Comparison of ENCODE assay signal across 32 cellular contexts in the genomic region with DNA sequence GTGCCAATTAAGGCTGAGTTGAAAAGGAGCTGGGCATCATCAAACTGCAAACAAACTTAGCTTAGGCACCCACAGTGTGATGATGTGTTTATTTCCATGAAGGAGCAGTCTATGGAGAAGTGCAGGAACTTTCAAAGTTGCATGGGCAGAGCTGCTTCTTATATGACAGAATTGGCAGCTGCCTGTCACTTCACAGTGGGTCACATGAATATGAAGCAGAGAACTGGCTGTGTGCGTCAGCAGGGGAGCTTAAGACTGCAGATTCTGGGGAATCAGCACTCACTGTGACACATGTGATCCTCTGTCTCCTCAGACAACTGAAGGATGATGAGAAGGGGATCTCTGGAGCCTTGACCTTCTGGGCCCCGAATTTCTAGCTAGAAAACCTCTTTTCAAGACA. TPM values are rescaled to one million over a fixed set of nuclear protein-coding genes. Genes with fewer than 3 reads are reported as not detected.
"Had no signal": no experiment of that assay in that cellular context is flagged by ENCODE, and none has a peak within 500 bp of the region (broad histone marks: within the 10 kb centered on the region; RNA-seq: fewer than 3 reads in every experiment).

No MANE protein-coding gene starts in this region.

- H3K9me3 ChIP-seq: ascending aorta, breast epithelium, colonic mucosa, esophagus squamous epithelium had no signal

- DNase-seq: activated B cell treated with CpG ODN at 0.5 μM for 24 hours; activated CD4-positive, alpha-beta T cell treated with anti-CD3 and anti-CD28 coated beads for 48 hours; activated CD4-positive, alpha-beta T cell treated with anti-CD3 and anti-CD28 coated beads, Interleukin-2, amount 50 U/mL, for 1 hour; activated CD4-positive, alpha-beta T cell treated with anti-CD3 and anti-CD28 coated beads, Interleukin-2, amount 50 U/mL, for 48 hours; activated CD8-positive, alpha-beta memory T cell treated with anti-CD3 and anti-CD28 coated beads for 24 hours; activated CD8-positive, alpha-beta T cell treated with anti-CD3 and anti-CD28 coated beads for 36 hours; activated gamma-delta T cell; activated naive CD4-positive, alpha-beta T cell; activated naive CD4-positive, alpha-beta T cell treated with anti-CD3 and anti-CD28 coated beads, Interleukin-2, amount 10 ng/mL, durations not matched to agents 7 days and 5 days; activated naive CD8-positive, alpha-beta T cell treated with anti-CD3 and anti-CD28 coated beads, Interleukin-2, amount 10 ng/mL, durations not matched to agents 7 days and 5 days; activated T-cell treated with anti-CD3 and anti-CD28 coated beads, Interleukin-2, amount 50 U/mL, for 4 hours; central memory CD4-positive, alpha-beta T cell; cerebellar nuclear complex; colonic mucosa; effector CD8-positive, alpha-beta T cell; esophagus squamous epithelium; foreskin melanocyte; T-helper 1 cell; T-helper 17 cell; T1000; WERI-Rb-1 had no signal

- H3K27ac ChIP-seq: ascending aorta, breast epithelium, cardiac muscle cell, colonic mucosa, epithelial cell of prostate, esophagus squamous epithelium, WERI-Rb-1 had no signal

- H3K4me1 Mint-ChIP-seq: activated B cell treated with CpG ODN at 0.5 μM for 24 hours; activated naive CD4-positive, alpha-beta T cell treated with anti-CD3 and anti-CD28 coated beads, Interleukin-2, amount 10 ng/mL, durations not matched to agents 7 days and 5 days had no signal

- H3K4me1 ChIP-seq: ascending aorta, breast epithelium, colonic mucosa, esophagus squamous epithelium had no signal

- H3K4me3 Mint-ChIP-seq: activated B cell treated with CpG ODN at 0.5 μM for 24 hours; activated CD8-positive, alpha-beta T cell treated with anti-CD3 and anti-CD28 coated beads for 36 hours; activated naive CD4-positive, alpha-beta T cell treated with anti-CD3 and anti-CD28 coated beads, Interleukin-2, amount 10 ng/mL, durations not matched to agents 7 days and 5 days; activated naive CD8-positive, alpha-beta T cell treated with anti-CD3 and anti-CD28 coated beads, Interleukin-2, amount 10 ng/mL, durations not matched to agents 7 days and 5 days; activated T-cell treated with anti-CD3 and anti-CD28 coated beads, Interleukin-2, amount 50 U/mL, for 4 hours; brain; T-helper 17 cell; T-helper 2 cell treated with Interferon-gamma antibody and Interleukin-4, amounts not matched to agents 5 μg/mL and 100 μg/mL, for 36 hours had no signal

- H3K4me3 ChIP-seq: ascending aorta, breast epithelium, cardiac muscle cell, colonic mucosa, esophagus squamous epithelium had no signal

- H3K27me3 ChIP-seq: ascending aorta, breast epithelium, cardiac muscle cell, colonic mucosa, esophagus squamous epithelium had no signal

- H3K27me3 Mint-ChIP-seq: activated B cell treated with CpG ODN at 0.5 μM for 24 hours; activated CD8-positive, alpha-beta T cell treated with anti-CD3 and anti-CD28 coated beads for 36 hours; activated naive CD4-positive, alpha-beta T cell treated with anti-CD3 and anti-CD28 coated beads, Interleukin-2, amount 10 ng/mL, durations not matched to agents 7 days and 5 days; activated naive CD8-positive, alpha-beta T cell treated with anti-CD3 and anti-CD28 coated beads, Interleukin-2, amount 10 ng/mL, durations not matched to agents 7 days and 5 days; brain; T-helper 17 cell had no signal

- H3K9me3 Mint-ChIP-seq: activated B cell treated with CpG ODN at 0.5 μM for 24 hours; activated CD8-positive, alpha-beta T cell treated with anti-CD3 and anti-CD28 coated beads for 36 hours; activated naive CD4-positive, alpha-beta T cell treated with anti-CD3 and anti-CD28 coated beads, Interleukin-2, amount 10 ng/mL, durations not matched to agents 7 days and 5 days; activated naive CD4-positive, alpha-beta T cell treated with anti-CD3 and anti-CD28 coated beads, Interleukin-2, amount 50 U/mL, for 72 hours; activated naive CD8-positive, alpha-beta T cell treated with anti-CD3 and anti-CD28 coated beads, Interleukin-2, amount 10 ng/mL, durations not matched to agents 7 days and 5 days; activated T-cell treated with anti-CD3 and anti-CD28 coated beads, Interleukin-2, amount 50 U/mL, for 4 hours; brain; T-helper 2 cell treated with Interferon-gamma antibody and Interleukin-4, amounts not matched to agents 5 μg/mL and 100 μg/mL, for 36 hours had no signal

- ATAC-seq: activated CD4-positive, CD25-positive, alpha-beta regulatory T cell treated with anti-CD3 and anti-CD28 coated beads, Interleukin-2, amount 50 U/mL, for 24 hours; activated CD8-positive, alpha-beta T cell treated with anti-CD3 and anti-CD28 coated beads for 36 hours; activated naive CD4-positive, alpha-beta T cell treated with anti-CD3 and anti-CD28 coated beads, Interleukin-2, amount 50 U/mL, for 72 hours; activated T-cell treated with anti-CD3 and anti-CD28 coated beads, Interleukin-2, amount 50 U/mL, for 4 hours; T-helper 17 cell had no signal

- H3K27ac Mint-ChIP-seq: activated B cell treated with CpG ODN at 0.5 μM for 24 hours; activated CD8-positive, alpha-beta T cell treated with anti-CD3 and anti-CD28 coated beads for 36 hours; activated naive CD4-positive, alpha-beta T cell treated with anti-CD3 and anti-CD28 coated beads, Interleukin-2, amount 10 ng/mL, durations not matched to agents 7 days and 5 days; activated naive CD8-positive, alpha-beta T cell treated with anti-CD3 and anti-CD28 coated beads, Interleukin-2, amount 10 ng/mL, durations not matched to agents 7 days and 5 days; brain; T-helper 2 cell treated with Interferon-gamma antibody and Interleukin-4, amounts not matched to agents 5 μg/mL and 100 μg/mL, for 36 hours had no signal

RNA-seq across cellular contexts. Expression of gene PRRT4, which starts 54.4 kb away (rescaled TPM):
- total RNA-seq: activated B cell treated with CpG ODN at 0.5 μM for 24 hours, dermis microvascular lymphatic vessel endothelial cell, endothelial cell of umbilical vein, fibroblast of villous mesenchyme had no signal
